ENCODE assay signal across 28 cellular contexts in the genomic region with DNA sequence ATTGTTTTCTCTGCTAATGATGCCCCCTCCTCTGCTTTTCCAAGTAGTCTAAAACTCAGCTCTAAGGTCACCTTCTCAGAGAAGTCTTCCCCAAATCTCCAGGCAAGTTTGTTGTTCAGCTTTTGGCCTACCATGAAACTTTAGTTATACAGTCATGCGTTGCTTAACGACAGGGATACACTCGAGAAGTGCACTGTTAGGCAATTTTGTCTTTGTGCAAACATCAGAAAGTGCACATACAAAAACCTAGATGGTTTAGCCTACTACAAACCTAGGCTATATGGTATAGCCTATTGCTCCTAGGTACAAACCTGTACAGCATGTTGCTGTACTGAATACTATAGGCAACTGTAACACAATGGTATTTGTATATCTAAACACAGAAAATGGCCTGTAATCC.
"Had no signal": no experiment of that assay in that cellular context is flagged by ENCODE, and none has a peak within 500 bp of the region (broad histone marks: within the 10 kb centered on the region; RNA-seq: fewer than 3 reads in every experiment).

No MANE protein-coding gene starts in this region.

- H3K4me2 ChIP-seq: hepatocyte, neural progenitor cell had no signal

- H3K27me3 Mint-ChIP-seq: naive B cell; progenitor cell of endocrine pancreas; stimulated activated naive B cell treated with anti-CD40 and anti-IgM and Interleukin-4, amounts not matched to agents 10 μg/mL and 1 μg/mL and 100 μg/mL, for 72 hours had no signal

- H3K79me2 ChIP-seq: hepatocyte, parathyroid adenoma had no signal

- H3K4me1 Mint-ChIP-seq: naive B cell; natural killer cell; stimulated activated naive B cell treated with anti-CD40 and anti-IgM and Interleukin-4, amounts not matched to agents 10 μg/mL and 1 μg/mL and 100 μg/mL, for 72 hours had no signal

- H3K27ac Mint-ChIP-seq: mesothelial cell of epicardium; naive B cell; natural killer cell; nephron progenitor cell; neural progenitor cell; progenitor cell of endocrine pancreas; stimulated activated naive B cell treated with anti-CD40 and anti-IgM and Interleukin-4, amounts not matched to agents 10 μg/mL and 1 μg/mL and 100 μg/mL, for 72 hours had no signal

- H3K27me3 ChIP-seq: heart right ventricle, hepatocyte, neural progenitor cell, neutrophil, right atrium auricular region, stomach, testis, thyroid gland, transverse colon, uterus had no signal

- H3K36me3 Mint-ChIP-seq: naive B cell; natural killer cell; stimulated activated naive B cell treated with anti-CD40 and anti-IgM and Interleukin-4, amounts not matched to agents 10 μg/mL and 1 μg/mL and 100 μg/mL, for 72 hours had no signal

- H3K9me3 ChIP-seq: neutrophil, right atrium auricular region, stomach, testis, thyroid gland, transverse colon, uterus had no signal

- H3K4me1 ChIP-seq: testis, thyroid gland, transverse colon, uterus had no signal

- H3K36me3 ChIP-seq: neutrophil, right atrium auricular region, stomach, thyroid gland, transverse colon, uterus had no signal

- H3K4me3 ChIP-seq: heart right ventricle, hepatocyte, lung, neural progenitor cell, right atrium auricular region, skin epidermis, stomach, testis, thyroid gland, transverse colon, uterus had no signal

- H3K4me3 Mint-ChIP-seq: mesothelial cell of epicardium; naive B cell; natural killer cell; nephron progenitor cell; neural progenitor cell; stimulated activated naive B cell treated with anti-CD40 and anti-IgM and Interleukin-4, amounts not matched to agents 10 μg/mL and 1 μg/mL and 100 μg/mL, for 72 hours had no signal

- H3K27ac ChIP-seq: heart right ventricle, hepatocyte, neural progenitor cell, neutrophil, parathyroid adenoma, right atrium auricular region, skin epidermis, stomach, testis, thyroid gland, transverse colon, uterus had no signal

- ATAC-seq: heart right ventricle; natural killer cell; sciatic nerve; stimulated activated naive B cell treated with anti-CD40 and anti-IgM and Interleukin-4, amounts not matched to agents 10 μg/mL and 1 μg/mL and 100 μg/mL, for 72 hours; stimulated activated naive CD8-positive, alpha-beta T cell treated with anti-CD3 and anti-CD28 coated beads, Interleukin-15, Interleukin-2, amounts not matched to agents 100 U/mL and 50 U/mL, for 24 hours had no signal

- H2AFZ ChIP-seq: hepatocyte, neural progenitor cell, parathyroid adenoma had no signal

- DNase-seq: heart right ventricle; islet precursor cell; mesendoderm; naive B cell; natural killer cell; nephron progenitor cell; occipital lobe; stimulated activated CD4-positive, alpha-beta T cell treated with anti-CD3 and anti-CD28 coated beads, Interleukin-12 subunit alpha, Interleukin-12 subunit beta, amount 100 ng/mL, for 4 hours; stimulated activated CD4-positive, alpha-beta T cell treated with anti-CD3 and anti-CD28 coated beads, Interleukin-15, amount 100 ng/mL, for 24 hours; stimulated activated CD4-positive, alpha-beta T cell treated with anti-CD3 and anti-CD28 coated beads, Interleukin-2, amount 100 ng/mL, for 24 hours; stimulated activated CD4-positive, alpha-beta T cell treated with anti-CD3 and anti-CD28 coated beads, Interleukin-4, amount 100 ng/mL, for 1 hour; stimulated activated naive B cell treated with anti-CD40 and anti-IgM and Interleukin-4, amounts not matched to agents 10 μg/mL and 1 μg/mL and 100 μg/mL, for 72 hours; stimulated activated naive CD8-positive, alpha-beta T cell treated with anti-CD3 and anti-CD28 coated beads, Interleukin-15, Interleukin-2, amounts not matched to agents 100 U/mL and 50 U/mL, for 24 hours; stomach; testis; thyroid gland; transverse colon; uterus had no signal

- H3K9ac ChIP-seq: neural progenitor cell, parathyroid adenoma had no signal

- H3K9me3 Mint-ChIP-seq: nephron progenitor cell; stimulated activated naive B cell treated with anti-CD40 and anti-IgM and Interleukin-4, amounts not matched to agents 10 μg/mL and 1 μg/mL and 100 μg/mL, for 72 hours had no signal
